ENCODE assay signal across 24 cellular contexts in genomic region chr14:101230161-101230850, GRCh38.
DNase-seq lines count a peak whose midpoint lies in the region; ATAC-seq and TF ChIP-seq lines count a peak whose summit lies in the region.
"Had no signal": no experiment of that assay in that cellular context is flagged by ENCODE, and none has a peak within 500 bp of the region (broad histone marks: within the 10 kb centered on the region; RNA-seq: fewer than 3 reads in every experiment).

No MANE protein-coding gene starts in this region.

- H3K9me3 Mint-ChIP-seq in MCF 10A (ENCODE audit: unreplicated experiment) (no peaks in the 10 kb centered on the region), endodermal cell (peaks cover 4% of the 10 kb centered on the region), nephron (no peaks in the 10 kb centered on the region)
- H3K9me3 Mint-ChIP-seq in stimulated activated effector memory CD8-positive, alpha-beta T cell treated with anti-CD3 and anti-CD28 coated beads, Interleukin-12 subunit alpha, Interleukin-12 subunit beta, amount 100 ng/mL, for 72 hours: no peaks in the 10 kb centered on the region
- H3K9me3 Mint-ChIP-seq: activated CD4-positive, alpha-beta T cell treated with anti-CD3 and anti-CD28 coated beads, Interleukin-2, amount 10 ng/mL, durations not matched to agents 24 days and 14 days; HFFc6; stimulated activated naive CD8-positive, alpha-beta T cell treated with anti-CD3 and anti-CD28 coated beads, Interleukin-15, Interleukin-2, amounts not matched to agents 100 ng/mL and 50 ng/mL, for 24 hours had no signal

- no peak overlapping the region for H3K4me3 Mint-ChIP-seq in MCF 10A (ENCODE audit: unreplicated experiment)
- no peak overlapping the region for H3K4me3 Mint-ChIP-seq in endodermal cell
- H3K4me3 Mint-ChIP-seq in nephron: peak overlapping the region; percentile 82 to 92 (median 92)
- no peak overlapping the region for H3K4me3 Mint-ChIP-seq in stimulated activated effector memory CD8-positive, alpha-beta T cell treated with anti-CD3 and anti-CD28 coated beads, Interleukin-12 subunit alpha, Interleukin-12 subunit beta, amount 100 ng/mL, for 72 hours
- H3K4me3 Mint-ChIP-seq: activated CD4-positive, alpha-beta T cell treated with anti-CD3 and anti-CD28 coated beads, Interleukin-2, amount 10 ng/mL, durations not matched to agents 24 days and 14 days; HFFc6; stimulated activated naive CD8-positive, alpha-beta T cell treated with anti-CD3 and anti-CD28 coated beads, Interleukin-15, Interleukin-2, amounts not matched to agents 100 ng/mL and 50 ng/mL, for 24 hours had no signal

- H3K4me1 Mint-ChIP-seq in MCF 10A (ENCODE audit: insufficient read depth, unreplicated experiment) (no peaks in the 10 kb centered on the region), endodermal cell (peaks cover 10% of the 10 kb centered on the region), nephron (peaks cover 66% of the 10 kb centered on the region)
- H3K4me1 Mint-ChIP-seq in stimulated activated effector memory CD8-positive, alpha-beta T cell treated with anti-CD3 and anti-CD28 coated beads, Interleukin-12 subunit alpha, Interleukin-12 subunit beta, amount 100 ng/mL, for 72 hours: no peaks in the 10 kb centered on the region
- H3K4me1 Mint-ChIP-seq: activated CD4-positive, alpha-beta T cell treated with anti-CD3 and anti-CD28 coated beads, Interleukin-2, amount 10 ng/mL, durations not matched to agents 24 days and 14 days had no signal

- TF ChIP-seq POLR2A in breast epithelium (IDR thresholded peaks at IDR 0.05): no peak

- no peak overlapping the region for H3K9ac ChIP-seq in endodermal cell (ENCODE audit: extremely low read depth, low read length, poor library complexity, severe bottlenecking)
- H3K9ac ChIP-seq: BLaER1 treated with 17β-estradiol and CSF1 and Interleukin-3, amounts not matched to agents 10 nM and 100 nM had no signal

- H3K27ac Mint-ChIP-seq in MCF 10A (ENCODE audit: low read depth, unreplicated experiment) (no peak overlapping the region), endodermal cell (no peak overlapping the region), nephron (peak overlapping the region; percentile 81 to 99 (median 93))
- H3K27ac Mint-ChIP-seq in stimulated activated effector memory CD8-positive, alpha-beta T cell treated with anti-CD3 and anti-CD28 coated beads, Interleukin-12 subunit alpha, Interleukin-12 subunit beta, amount 100 ng/mL, for 72 hours: no peak overlapping the region
- H3K27ac Mint-ChIP-seq: activated CD4-positive, alpha-beta T cell treated with anti-CD3 and anti-CD28 coated beads, Interleukin-2, amount 10 ng/mL, durations not matched to agents 24 days and 14 days; HFFc6; stimulated activated naive CD8-positive, alpha-beta T cell treated with anti-CD3 and anti-CD28 coated beads, Interleukin-15, Interleukin-2, amounts not matched to agents 100 ng/mL and 50 ng/mL, for 24 hours had no signal

- TF ChIP-seq CTCF in breast epithelium (IDR thresholded peaks at IDR 0.05): no peak
- TF ChIP-seq CTCF in MCF 10A (IDR thresholded peaks at IDR 0.05; ENCODE audit: unreplicated experiment): no peak
- TF ChIP-seq CTCF in endodermal cell (conservative IDR thresholded peaks at IDR 0.05): no peak
- TF ChIP-seq CTCF in nephron (IDR thresholded peaks at IDR 0.05; ENCODE audit: unreplicated experiment in 3 of 3): no peak
- TF ChIP-seq CTCF in GM10266 (IDR thresholded peaks at IDR 0.05; ENCODE audit: control insufficient read depth, insufficient read depth, low read depth, missing control alignments): no peak

- DNase-seq in breast epithelium (ENCODE audit: low spot score in 2 of 2): no peak
- no peak for DNase-seq in MCF 10A (ENCODE audit: unreplicated experiment)
- DNase-seq in endodermal cell: peak; percentile 36
- peak; percentile 27 to 37 for DNase-seq in aorta
- DNase-seq in GM10266 (ENCODE audit: extremely low spot score): no peak
- DNase-seq in stimulated activated effector memory CD8-positive, alpha-beta T cell treated with anti-CD3 and anti-CD28 coated beads, Interleukin-12 subunit alpha, Interleukin-12 subunit beta, amount 100 ng/mL, for 72 hours (ENCODE audit: low spot score in 2 of 2): no peak
- DNase-seq: activated CD4-positive, alpha-beta T cell treated with anti-CD3 and anti-CD28 coated beads, Interleukin-2, amount 10 ng/mL, durations not matched to agents 24 days and 14 days; activated naive CD4-positive, alpha-beta T cell treated with Interleukin-2 at 50 U/mL for 16 hours; activated T-cell treated with anti-CD3 and anti-CD28 coated beads for 4 hours; anterior cingulate cortex; effector CD8-positive, alpha-beta T cell; esophagus squamous epithelium; glutamatergic neuron; HFFc6; MV-4-11; NCI-H187 treated with DMSO at 0.1 percent for 48 hours; NCI-H510A treated with DMSO at 0.1 percent for 48 hours; T-helper 1 cell; upper lobe of left lung had no signal

- H3K36me3 Mint-ChIP-seq in MCF 10A (ENCODE audit: insufficient read depth, unreplicated experiment) (no peaks in the 10 kb centered on the region), endodermal cell (ENCODE audit: low read depth) (no peaks in the 10 kb centered on the region), nephron (ENCODE audit: low read depth) (no peaks in the 10 kb centered on the region)
- no peaks in the 10 kb centered on the region for H3K36me3 Mint-ChIP-seq in stimulated activated effector memory CD8-positive, alpha-beta T cell treated with anti-CD3 and anti-CD28 coated beads, Interleukin-12 subunit alpha, Interleukin-12 subunit beta, amount 100 ng/mL, for 72 hours

- WGBS in endodermal cell (ENCODE audit: insufficient coverage in 1 of 2, insufficient read length in 1 of 2), 2 experiments: 91 to 94% methylated on average over 8 to 15 of the region's 15 CpGs
- WGBS in aorta, 2 donors: 84 to 88% methylated on average over 15 of the region's 15 CpGs

- ATAC-seq in aorta (ENCODE audit: low FRiP score) (no peak), GM19328 (IDR thresholded peaks at IDR 0.05; ENCODE audit: unreplicated experiment) (no peak)
- ATAC-seq in stimulated activated effector memory CD8-positive, alpha-beta T cell treated with anti-CD3 and anti-CD28 coated beads, Interleukin-12 subunit alpha, Interleukin-12 subunit beta, amount 100 ng/mL, for 72 hours: no peak
- ATAC-seq: GM12878 had no signal

- CTCF ChIA-PET in MCF 10A (lab: Yijun Ruan, JAX): interaction anchor here (0.9 kb wide), 1 partner anchor 357 kb away, joined by 3 read pairs; no protein-coding TSS in a partner anchor

- POLR2A ChIA-PET in MCF 10A (lab: Yijun Ruan, JAX): no interaction called here

- H3K27ac ChIP-seq in breast epithelium (no peak overlapping the region), endodermal cell (ENCODE audit: low read depth, low read length) (no peak overlapping the region), aorta (ENCODE audit: low read depth in 1 of 2, low read length in 2 of 2) (no peak overlapping the region)
- H3K27ac ChIP-seq: BLaER1 treated with 17β-estradiol and CSF1 and Interleukin-3, amounts not matched to agents 10 nM and 100 nM; esophagus squamous epithelium; upper lobe of left lung had no signal

- no peaks in the 10 kb centered on the region for H3K36me3 ChIP-seq in breast epithelium
- H3K36me3 ChIP-seq in endodermal cell (ENCODE audit: control insufficient read depth, insufficient read depth, low read length): no peaks in the 10 kb centered on the region
- H3K36me3 ChIP-seq in aorta (ENCODE audit: control insufficient read depth in 1 of 2, insufficient read depth in 2 of 2, low read length in 1 of 2): no peaks in the 10 kb centered on the region
- H3K36me3 ChIP-seq: BLaER1 treated with 17β-estradiol and CSF1 and Interleukin-3, amounts not matched to agents 10 nM and 100 nM; esophagus squamous epithelium; upper lobe of left lung had no signal

- intact Hi-C loops in breast epithelium (cut with DNase I; ENCODE audit: low total_unique reads) (no loop called here), MCF 10A (cut with micrococcal nuclease) (no loop called here), aorta (cut with DNase I) (no loop called here)

- peak overlapping the region in 2 of 3 donors; percentile 11 to 32 for H3K4me3 ChIP-seq in breast epithelium
- H3K4me3 ChIP-seq in endodermal cell (ENCODE audit: low read length): no peak overlapping the region
- H3K4me3 ChIP-seq in aorta (ENCODE audit: low read length in 2 of 2): no peak overlapping the region
- H3K4me3 ChIP-seq: BLaER1 treated with 17β-estradiol and CSF1 and Interleukin-3, amounts not matched to agents 10 nM and 100 nM; esophagus squamous epithelium; GM12878; upper lobe of left lung had no signal

- H3K27me3 ChIP-seq in breast epithelium (no peaks in the 10 kb centered on the region), endodermal cell (ENCODE audit: control insufficient read depth, insufficient read depth, low read length, poor library complexity, severe bottlenecking) (no peaks in the 10 kb centered on the region), aorta (ENCODE audit: control insufficient read depth in 1 of 2, insufficient read depth in 2 of 2, low read length in 1 of 2) (no peaks in the 10 kb centered on the region)
- H3K27me3 ChIP-seq: upper lobe of left lung had no signal

- BruUV-seq in MCF 10A (replicated peaks; lab: Mats Ljungman, UMichigan): no TSS peak

- H3K4me1 ChIP-seq in breast epithelium: no peaks in the 10 kb centered on the region
- no peaks in the 10 kb centered on the region for H3K4me1 ChIP-seq in endodermal cell (ENCODE audit: control insufficient read depth, insufficient read depth, low read length)
- no peaks in the 10 kb centered on the region for H3K4me1 ChIP-seq in aorta (ENCODE audit: control insufficient read depth in 1 of 2, insufficient read depth in 2 of 2, low read length in 2 of 2)
- H3K4me1 ChIP-seq: upper lobe of left lung had no signal

- H3K27me3 Mint-ChIP-seq in MCF 10A (ENCODE audit: insufficient read depth, unreplicated experiment) (no peaks in the 10 kb centered on the region), endodermal cell (ENCODE audit: insufficient read depth) (no peaks in the 10 kb centered on the region), nephron (ENCODE audit: low read depth) (no peaks in the 10 kb centered on the region)
- H3K27me3 Mint-ChIP-seq: activated CD4-positive, alpha-beta T cell treated with anti-CD3 and anti-CD28 coated beads, Interleukin-2, amount 10 ng/mL, durations not matched to agents 24 days and 14 days; stimulated activated naive CD8-positive, alpha-beta T cell treated with anti-CD3 and anti-CD28 coated beads, Interleukin-15, Interleukin-2, amounts not matched to agents 100 ng/mL and 50 ng/mL, for 24 hours had no signal

- H3K9me3 ChIP-seq in breast epithelium (no peaks in the 10 kb centered on the region), endodermal cell (ENCODE audit: control insufficient read depth, low read length) (no peaks in the 10 kb centered on the region), aorta (ENCODE audit: control insufficient read depth, low read length) (no peaks in the 10 kb centered on the region)
- H3K9me3 ChIP-seq: BLaER1 treated with 17β-estradiol and CSF1 and Interleukin-3, amounts not matched to agents 10 nM and 100 nM; esophagus squamous epithelium; upper lobe of left lung had no signal

Comparison
In these comparisons a context has a peak if more than half of its experiments do, and no peak if none do; other contexts are left out.
1. DNase-seq: peak in endodermal cell (single experiment) and aorta (2 of 2); none in breast epithelium (0 of 2), MCF 10A (single experiment), GM10266 (single experiment) and stimulated activated effector memory CD8-positive, alpha-beta T cell treated with anti-CD3 and anti-CD28 coated beads, Interleukin-12 subunit alpha, Interleukin-12 subunit beta, amount 100 ng/mL, for 72 hours (0 of 2).
2. H3K4me3 ChIP-seq: peak in breast epithelium (2 of 3); none in endodermal cell (single experiment) and aorta (0 of 2).
3. H3K27ac Mint-ChIP-seq: peak in nephron (3 of 3); none in MCF 10A (single experiment), endodermal cell (single experiment) and stimulated activated effector memory CD8-positive, alpha-beta T cell treated with anti-CD3 and anti-CD28 coated beads, Interleukin-12 subunit alpha, Interleukin-12 subunit beta, amount 100 ng/mL, for 72 hours (single experiment).
4. H3K4me3 Mint-ChIP-seq: peak in nephron (3 of 3); none in MCF 10A (single experiment), endodermal cell (single experiment) and stimulated activated effector memory CD8-positive, alpha-beta T cell treated with anti-CD3 and anti-CD28 coated beads, Interleukin-12 subunit alpha, Interleukin-12 subunit beta, amount 100 ng/mL, for 72 hours (single experiment).